Comparison of ENCODE assay signal across 39 cellular contexts in the genomic region with DNA sequence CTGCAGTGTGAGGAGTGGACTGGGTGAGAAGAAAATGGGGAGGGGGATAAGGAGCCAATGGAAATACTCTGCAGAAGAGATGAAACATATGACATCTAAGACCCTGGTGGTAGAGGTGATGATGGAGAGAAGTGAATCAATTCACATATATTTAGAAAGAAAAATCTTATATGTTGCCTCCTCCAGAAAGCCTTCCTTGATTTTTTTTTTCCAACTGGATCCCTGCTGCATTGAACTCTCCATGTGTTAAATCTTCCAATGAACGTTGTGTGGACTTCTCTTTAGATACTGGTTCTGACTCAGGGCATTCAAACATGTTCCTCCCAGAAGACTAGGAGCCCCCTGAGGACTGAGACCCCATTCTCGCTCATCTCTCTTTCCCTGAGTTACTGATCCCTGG.
"Had no signal": no experiment of that assay in that cellular context is flagged by ENCODE, and none has a peak within 500 bp of the region (broad histone marks: within the 10 kb centered on the region; RNA-seq: fewer than 3 reads in every experiment).

No MANE protein-coding gene starts in this region.

- DNase-seq: activated effector memory CD4-positive, alpha-beta T cell treated with anti-CD3 and anti-CD28 coated beads, Interleukin-2, amount 50 U/mL, for 16 hours; activated effector memory CD4-positive, alpha-beta T cell treated with Interleukin-2 at 50 U/mL for 16 hours; activated gamma-delta T cell; activated gamma-delta T cell treated with Interleukin-2 at 50 U/mL for 16 hours; activated naive CD4-positive, alpha-beta T cell treated with anti-CD3 and anti-CD28 coated beads for 36 hours; activated naive CD4-positive, alpha-beta T cell treated with anti-CD3 and anti-CD28 coated beads, Interleukin-2, amount 10 ng/mL, durations not matched to agents 7 days and 5 days; activated naive CD4-positive, alpha-beta T cell treated with anti-CD3 and anti-CD28 coated beads, Interleukin-2, amount 50 U/mL, for 16 hours; activated naive CD4-positive, alpha-beta T cell treated with Interleukin-2 at 50 U/mL for 16 hours; activated naive CD8-positive, alpha-beta T cell treated with anti-CD3 and anti-CD28 coated beads for 36 hours; activated naive CD8-positive, alpha-beta T cell treated with anti-CD3 and anti-CD28 coated beads, Interleukin-2, amount 10 ng/mL, durations not matched to agents 7 days and 5 days; activated naive CD8-positive, alpha-beta T cell treated with anti-CD3 and anti-CD28 coated beads, Interleukin-2, amount 50 U/mL, for 24 hours; activated T-cell treated with anti-CD3 and anti-CD28 coated beads, Interleukin-2, amount 50 U/mL, for 1 hour; activated T-cell treated with anti-CD3 and anti-CD28 coated beads, Interleukin-2, amount 50 U/mL, for 24 hours; activated T-cell treated with anti-CD3 and anti-CD28 coated beads, Interleukin-2, amount 50 U/mL, for 4 hours; activated T-cell treated with anti-CD3 and anti-CD28 coated beads, Interleukin-2, amount 50 U/mL, for 48 hours; activated T-cell treated with anti-CD3 and anti-CD28 coated beads, Interleukin-2, amount 50 U/mL, for 72 hours; adrenal gland; amniotic stem cell; amygdala; anterior cingulate cortex; aorta; body of pancreas; brain microvascular endothelial cell; caudate nucleus; central memory CD4-positive, alpha-beta T cell; cerebellar nuclear complex had no signal

- H3K27me3 ChIP-seq: adrenal gland, ascending aorta, body of pancreas, brain microvascular endothelial cell, breast epithelium had no signal

- H3K4me3 ChIP-seq: adrenal gland, ascending aorta, body of pancreas, breast epithelium, cardiac muscle cell had no signal

- H3K4me1 ChIP-seq: adrenal gland, ascending aorta, body of pancreas, breast epithelium had no signal

- H3K27ac Mint-ChIP-seq: activated naive CD4-positive, alpha-beta T cell treated with anti-CD3 and anti-CD28 coated beads for 36 hours; activated naive CD4-positive, alpha-beta T cell treated with anti-CD3 and anti-CD28 coated beads, Interleukin-2, amount 10 ng/mL, durations not matched to agents 7 days and 5 days; activated naive CD4-positive, alpha-beta T cell treated with anti-CD3 and anti-CD28 coated beads, Interleukin-2, amount 50 U/mL, for 24 hours; activated naive CD4-positive, alpha-beta T cell treated with anti-CD3 and anti-CD28 coated beads, Interleukin-2, amount 50 U/mL, for 72 hours; activated naive CD8-positive, alpha-beta T cell; activated naive CD8-positive, alpha-beta T cell treated with anti-CD3 and anti-CD28 coated beads for 36 hours; activated naive CD8-positive, alpha-beta T cell treated with anti-CD3 and anti-CD28 coated beads, Interleukin-2, amount 10 ng/mL, durations not matched to agents 7 days and 5 days; activated naive CD8-positive, alpha-beta T cell treated with anti-CD3 and anti-CD28 coated beads, Interleukin-2, amount 50 U/mL, for 24 hours; activated T-cell treated with anti-CD3 and anti-CD28 coated beads, Interleukin-2, amount 50 U/mL, for 24 hours; activated T-cell treated with anti-CD3 and anti-CD28 coated beads, Interleukin-2, amount 50 U/mL, for 72 hours; activated T-helper 1 cell treated with anti-CD3 and anti-CD28 coated beads, Interleukin-12 subunit alpha, Interleukin-12 subunit beta, Interleukin-2, Interleukin-4 antibody, amounts not matched to agents 30 ng/mL and 10 ng/mL and 1 ng/mL, durations not matched to agents 14 hours and 24 hours and 36 hours; activated T-helper 17 cell treated with anti-CD3 and anti-CD28 coated beads, Interleukin-2, amount 50 U/mL, for 72 hours; activated T-helper 2 cell treated with anti-CD3 and anti-CD28 coated beads, Interferon-gamma antibody, Interleukin-2, Interleukin-4, amounts not matched to agents 10 μg/mL and 5 μg/mL and 100 μg/mL, durations not matched to agents 14 hours and 24 hours and 36 hours; brain had no signal

- H3K36me3 ChIP-seq: adrenal gland, ascending aorta, brain microvascular endothelial cell, breast epithelium, cardiac muscle cell had no signal

- H3K9me3 Mint-ChIP-seq: activated naive CD4-positive, alpha-beta T cell treated with anti-CD3 and anti-CD28 coated beads, Interleukin-2, amount 50 U/mL, for 24 hours; activated naive CD8-positive, alpha-beta T cell treated with anti-CD3 and anti-CD28 coated beads for 36 hours; activated T-helper 1 cell treated with anti-CD3 and anti-CD28 coated beads, Interleukin-12 subunit alpha, Interleukin-12 subunit beta, Interleukin-2, Interleukin-4 antibody, amounts not matched to agents 30 ng/mL and 10 ng/mL and 1 ng/mL, durations not matched to agents 14 hours and 24 hours and 36 hours; activated T-helper 2 cell treated with anti-CD3 and anti-CD28 coated beads, Interferon-gamma antibody, Interleukin-2, Interleukin-4, amounts not matched to agents 10 μg/mL and 5 μg/mL and 100 μg/mL, durations not matched to agents 14 hours and 24 hours and 36 hours; brain had no signal

- H3K4me3 Mint-ChIP-seq: activated naive CD4-positive, alpha-beta T cell treated with anti-CD3 and anti-CD28 coated beads for 36 hours; activated naive CD4-positive, alpha-beta T cell treated with anti-CD3 and anti-CD28 coated beads, Interleukin-2, amount 10 ng/mL, durations not matched to agents 7 days and 5 days; activated naive CD4-positive, alpha-beta T cell treated with anti-CD3 and anti-CD28 coated beads, Interleukin-2, amount 50 U/mL, for 24 hours; activated naive CD8-positive, alpha-beta T cell; activated naive CD8-positive, alpha-beta T cell treated with anti-CD3 and anti-CD28 coated beads for 36 hours; activated naive CD8-positive, alpha-beta T cell treated with anti-CD3 and anti-CD28 coated beads, Interleukin-2, amount 10 ng/mL, durations not matched to agents 7 days and 5 days; activated naive CD8-positive, alpha-beta T cell treated with anti-CD3 and anti-CD28 coated beads, Interleukin-2, amount 50 U/mL, for 24 hours; activated T-cell treated with anti-CD3 and anti-CD28 coated beads, Interleukin-2, amount 50 U/mL, for 24 hours; activated T-cell treated with anti-CD3 and anti-CD28 coated beads, Interleukin-2, amount 50 U/mL, for 4 hours; activated T-cell treated with anti-CD3 and anti-CD28 coated beads, Interleukin-2, amount 50 U/mL, for 72 hours; activated T-helper 1 cell treated with anti-CD3 and anti-CD28 coated beads, Interleukin-12 subunit alpha, Interleukin-12 subunit beta, Interleukin-2, Interleukin-4 antibody, amounts not matched to agents 30 ng/mL and 10 ng/mL and 1 ng/mL, durations not matched to agents 14 hours and 24 hours and 36 hours; activated T-helper 17 cell treated with anti-CD3 and anti-CD28 coated beads, Interleukin-2, amount 50 U/mL, for 72 hours; brain; central memory CD8-positive, alpha-beta T cell had no signal

- FAIRE-seq: astrocyte, bronchial epithelial cell had no signal

- H3K36me3 Mint-ChIP-seq: activated naive CD4-positive, alpha-beta T cell treated with anti-CD3 and anti-CD28 coated beads, Interleukin-2, amount 10 ng/mL, durations not matched to agents 7 days and 5 days; activated naive CD4-positive, alpha-beta T cell treated with anti-CD3 and anti-CD28 coated beads, Interleukin-2, amount 50 U/mL, for 24 hours; activated naive CD4-positive, alpha-beta T cell treated with anti-CD3 and anti-CD28 coated beads, Interleukin-2, amount 50 U/mL, for 72 hours; activated naive CD8-positive, alpha-beta T cell; activated naive CD8-positive, alpha-beta T cell treated with anti-CD3 and anti-CD28 coated beads for 36 hours; activated naive CD8-positive, alpha-beta T cell treated with anti-CD3 and anti-CD28 coated beads, Interleukin-2, amount 10 ng/mL, durations not matched to agents 7 days and 5 days; brain had no signal

- H3K27me3 Mint-ChIP-seq: activated naive CD4-positive, alpha-beta T cell treated with anti-CD3 and anti-CD28 coated beads, Interleukin-2, amount 10 ng/mL, durations not matched to agents 7 days and 5 days; activated naive CD8-positive, alpha-beta T cell treated with anti-CD3 and anti-CD28 coated beads, Interleukin-2, amount 10 ng/mL, durations not matched to agents 7 days and 5 days; activated naive CD8-positive, alpha-beta T cell treated with anti-CD3 and anti-CD28 coated beads, Interleukin-2, amount 50 U/mL, for 24 hours had no signal

- H3K9me3 ChIP-seq: adrenal gland, ascending aorta, body of pancreas, breast epithelium had no signal

- ATAC-seq: activated naive CD4-positive, alpha-beta T cell treated with anti-CD3 and anti-CD28 coated beads, Interleukin-2, amount 50 U/mL, for 72 hours; activated naive CD8-positive, alpha-beta T cell treated with anti-CD3 and anti-CD28 coated beads, Interleukin-2, amount 50 U/mL, for 24 hours; activated T-cell treated with anti-CD3 and anti-CD28 coated beads, Interleukin-2, amount 50 U/mL, for 4 hours; activated T-cell treated with anti-CD3 and anti-CD28 coated beads, Interleukin-2, amount 50 U/mL, for 72 hours; activated T-helper 17 cell treated with anti-CD3 and anti-CD28 coated beads, Interleukin-2, amount 50 U/mL, for 72 hours; body of pancreas had no signal

- H3K4me1 Mint-ChIP-seq: activated naive CD4-positive, alpha-beta T cell treated with anti-CD3 and anti-CD28 coated beads, Interleukin-2, amount 10 ng/mL, durations not matched to agents 7 days and 5 days; activated naive CD4-positive, alpha-beta T cell treated with anti-CD3 and anti-CD28 coated beads, Interleukin-2, amount 50 U/mL, for 24 hours; activated naive CD8-positive, alpha-beta T cell treated with anti-CD3 and anti-CD28 coated beads for 36 hours; activated naive CD8-positive, alpha-beta T cell treated with anti-CD3 and anti-CD28 coated beads, Interleukin-2, amount 10 ng/mL, durations not matched to agents 7 days and 5 days; activated naive CD8-positive, alpha-beta T cell treated with anti-CD3 and anti-CD28 coated beads, Interleukin-2, amount 50 U/mL, for 24 hours; activated T-helper 17 cell treated with anti-CD3 and anti-CD28 coated beads, Interleukin-2, amount 50 U/mL, for 72 hours; central memory CD8-positive, alpha-beta T cell had no signal

- H3K27ac ChIP-seq: adrenal gland, ascending aorta, body of pancreas, brain microvascular endothelial cell, breast epithelium, cardiac muscle cell had no signal
